In genomic region chr3:151086484-151087456, GRCh38 we compare ENCODE assay signal across 7 cellular contexts. TPM values are rescaled to one million over a fixed set of nuclear protein-coding genes. Genes with fewer than 3 reads are reported as not detected.
DNase-seq lines count a peak whose midpoint lies in the region; ATAC-seq and TF ChIP-seq lines count a peak whose summit lies in the region.

No MANE protein-coding gene starts in this region.

- H3K27ac Mint-ChIP-seq in chondrocyte (ENCODE audit: unreplicated experiment), result peak overlapping the region; percentile 78

- H3K4me1 Mint-ChIP-seq in chondrocyte (ENCODE audit: low read depth), result peaks cover 8% of the 10 kb centered on the region

- no peaks in the 10 kb centered on the region for H3K36me3 Mint-ChIP-seq in chondrocyte (ENCODE audit: low read depth)

- no peaks in the 10 kb centered on the region for H3K9me3 Mint-ChIP-seq in chondrocyte (ENCODE audit: low read depth)

- peak; percentile 82 for TF ChIP-seq CTCF in chondrocyte (IDR thresholded peaks at IDR 0.05)

- ATAC-seq in GM18511 (IDR thresholded peaks at IDR 0.05; ENCODE audit: unreplicated experiment) (peak; percentile 68), HG03060 (IDR thresholded peaks at IDR 0.05; ENCODE audit: low read depth, unreplicated experiment) (peak; percentile 51)

- DNase-seq in NCI-H2107 (lab: John Stamatoyannopoulos, UW), result peak; percentile 78
- peak; percentile 44 for DNase-seq in activated CD4-positive, alpha-beta T cell treated with anti-CD3 and anti-CD28 coated beads for 1 hour
- no peak for DNase-seq in chondrocyte (ENCODE audit: low spot score)
- DNase-seq in kidney glomerular epithelial cell (lab: John Stamatoyannopoulos, UW), result peak; percentile 90
- peak; percentile 14 to 50 for DNase-seq in stimulated activated CD4-positive, alpha-beta T cell treated with anti-CD3 and anti-CD28 coated beads, Interleukin-15, amount 100 ng/mL, for 1 hour (ENCODE audit: low read depth in 1 of 2, low spot score in 1 of 2)

- peak overlapping the region; percentile 89 for H3K4me3 Mint-ChIP-seq in chondrocyte (ENCODE audit: unreplicated experiment)

- H3K27me3 Mint-ChIP-seq in chondrocyte (ENCODE audit: low read depth), result peaks cover 21% of the 10 kb centered on the region

RNA-seq across cellular contexts. Expression of gene MED12L, which starts 1.3 kb away (rescaled TPM):
- total RNA-seq in chondrocyte, result 0.97 to 2.6 TPM (median 2.4 TPM) in 3 replicates
